14 cellular contexts compared by ENCODE assay signal in genomic region chr1:204924013-204924759, GRCh38. TPM values are rescaled to one million over a fixed set of nuclear protein-coding genes. Genes with fewer than 3 reads are reported as not detected.
DNase-seq lines count a peak whose midpoint lies in the region; TF ChIP-seq lines count a peak whose summit lies in the region.
"Had no signal": no experiment of that assay in that cellular context is flagged by ENCODE, and none has a peak within 500 bp of the region (broad histone marks: within the 10 kb centered on the region; RNA-seq: fewer than 3 reads in every experiment).

No MANE protein-coding gene starts in this region.

- no peaks in the 10 kb centered on the region for H3K9me3 ChIP-seq in WERI-Rb-1 (ENCODE audit: severe bottlenecking)
- H3K9me3 ChIP-seq: colonic mucosa, gastrocnemius medialis, Peyer's patch had no signal

- peak overlapping the region; percentile 10 for H3K4me3 ChIP-seq in WERI-Rb-1 (ENCODE audit: low read depth, low read length)
- H3K4me3 ChIP-seq in kidney epithelial cell (ENCODE audit: low read depth, low read length) = no peak overlapping the region
- H3K4me3 ChIP-seq: colonic mucosa, gastrocnemius medialis, Peyer's patch, skin epidermis had no signal

- peaks cover 7% of the 10 kb centered on the region; the same call in 1 of the 2 replicates for H3K36me3 ChIP-seq in WERI-Rb-1
- no peaks in the 10 kb centered on the region for H3K36me3 ChIP-seq in kidney epithelial cell (ENCODE audit: control insufficient read depth, insufficient read depth, low read length)
- H3K36me3 ChIP-seq: colonic mucosa, gastrocnemius medialis, Peyer's patch had no signal

- no peaks in the 10 kb centered on the region for H3K27me3 ChIP-seq in WERI-Rb-1 (ENCODE audit: insufficient read depth, low read depth, severe bottlenecking)
- no peaks in the 10 kb centered on the region for H3K27me3 ChIP-seq in kidney epithelial cell (ENCODE audit: control insufficient read depth, insufficient read depth, low read length)
- H3K27me3 ChIP-seq: colonic mucosa, gastrocnemius medialis, Peyer's patch had no signal

- peak overlapping the region; percentile 96 for H3K27ac ChIP-seq in WERI-Rb-1
- H3K27ac ChIP-seq: C4-2B, colonic mucosa, gastrocnemius medialis, Peyer's patch, skin epidermis had no signal

- TF ChIP-seq CTCF in WERI-Rb-1 (IDR thresholded peaks at IDR 0.05; ENCODE audit: low read depth, low read length) (no peak), kidney epithelial cell (IDR thresholded peaks at IDR 0.05; ENCODE audit: insufficient read depth, low read length, poor library complexity, severe bottlenecking) (no peak)

- DNase-seq in AG08395 (ENCODE audit: low spot score) = peak; percentile 22
- peak; percentile 51 for DNase-seq in HT1080 (ENCODE audit: low read depth)
- peak; percentile 91 for DNase-seq in WERI-Rb-1
- DNase-seq in kidney epithelial cell (ENCODE audit: low read depth) = peak; percentile 19
- DNase-seq in T-helper 1 cell = no peak
- DNase-seq in NCI-H2029 treated with DMSO at 0.1 percent for 48 hours (lab: John Stamatoyannopoulos, UW) = no peak
- DNase-seq in T-helper 2 cell = no peak
- DNase-seq in OCI-M2 (lab: John Stamatoyannopoulos, UW; ENCODE audit: unreplicated experiment) = no peak
- DNase-seq: activated B cell treated with CpG ODN at 0.5 μM for 24 hours, colonic mucosa, gastrocnemius medialis, Peyer's patch had no signal

RNA-seq across cellular contexts. Expression of gene NFASC, which starts 53.5 kb away (rescaled TPM):
- total RNA-seq in HT1080 (2014; rRNA removed; shearing (Covaris generic)) = 7.3 and 7.8 TPM in 2 replicates
- 0.09 and 0.12 TPM in 2 replicates for polyA plus RNA-seq in HT1080 (2015; cell fraction: cytosol; rRNA removed)
- polyA plus RNA-seq in HT1080 (2015; cell fraction: nucleus; rRNA removed) = 0.16 and 0.56 TPM in 2 replicates
- 1.2 and 1.6 TPM in 2 replicates for total RNA-seq in kidney epithelial cell

Comparison
In these comparisons a context has a peak if more than half of its experiments do, and no peak if none do; other contexts are left out.
1. DNase-seq: peak in AG08395 (single experiment), HT1080 (single experiment), WERI-Rb-1 (single experiment) and kidney epithelial cell (single experiment); none in T-helper 1 cell (0 of 5), NCI-H2029 treated with DMSO at 0.1 percent for 48 hours (single experiment), T-helper 2 cell (0 of 5) and OCI-M2 (single experiment).